8 cellular contexts compared by ENCODE assay signal in genomic region chr6:87929843-87930288, GRCh38.
DNase-seq lines count a peak whose midpoint lies in the region; ATAC-seq and TF ChIP-seq lines count a peak whose summit lies in the region.

No MANE protein-coding gene starts in this region.

- H3K9me3 Mint-ChIP-seq in Caco-2 (ENCODE audit: unreplicated experiment) (no peaks in the 10 kb centered on the region), memory B cell (no peaks in the 10 kb centered on the region)
- H3K9me3 Mint-ChIP-seq in effector memory CD8-positive, alpha-beta T cell = no peaks in the 10 kb centered on the region

- no peaks in the 10 kb centered on the region for H3K9me3 ChIP-seq in Caco-2

- H3K36me3 Mint-ChIP-seq in Caco-2 (ENCODE audit: insufficient read depth, unreplicated experiment) (no peaks in the 10 kb centered on the region), memory B cell (no peaks in the 10 kb centered on the region)
- H3K36me3 Mint-ChIP-seq in effector memory CD8-positive, alpha-beta T cell (ENCODE audit: insufficient read depth) = no peaks in the 10 kb centered on the region

- intact Hi-C loops in Caco-2 (cut with micrococcal nuclease; ENCODE audit: unreplicated experiment) = loop anchor here (1.0 to 5.0 kb wide), 4 partner anchors 97 to 562 kb away; partner anchors contain the start of gene CNR1

- H3K4me3 Mint-ChIP-seq in Caco-2 (ENCODE audit: unreplicated experiment) (no peak overlapping the region), memory B cell (no peak overlapping the region)
- no peak overlapping the region for H3K4me3 Mint-ChIP-seq in effector memory CD8-positive, alpha-beta T cell

- CTCF ChIA-PET in Caco-2 (lab: Charles Lee) = interaction anchor here (1.5 kb wide), 1 partner anchor 15 kb away, joined by 6 read pairs; no protein-coding TSS in a partner anchor

- no peaks in the 10 kb centered on the region for H3K27me3 ChIP-seq in Caco-2 (replicated peaks; ENCODE audit: control insufficient read depth, insufficient read depth, low read length)

- BruUV-seq in Caco-2 (replicated peaks; lab: Mats Ljungman, UMichigan) = no TSS peak

- TF ChIP-seq CTCF in Caco-2 (IDR thresholded peaks at IDR 0.05; ENCODE audit: insufficient read depth in 1 of 2, low read depth in 1 of 2, low read length in 1 of 2, severe bottlenecking in 1 of 2, unreplicated experiment in 1 of 2) = peak; percentile 82 to 92

- no peaks in the 10 kb centered on the region for H3K4me1 ChIP-seq in Caco-2

- DNase-seq in Caco-2 (peak; percentile 78 to 79), NCI-H748 (lab: John Stamatoyannopoulos, UW; ENCODE audit: unreplicated experiment) (peak; percentile 75), memory B cell (ENCODE audit: low spot score in 2 of 2) (peak; percentile 67 to 68)
- peak; percentile 67 to 74 for DNase-seq in activated CD4-positive, alpha-beta T cell treated with anti-CD3 and anti-CD28 coated beads, Interleukin-2, amount 50 U/mL, for 48 hours
- peak; percentile 25 to 29 (median 26) for DNase-seq in effector memory CD8-positive, alpha-beta T cell
- peak; percentile 69 for DNase-seq in stimulated activated CD8-positive, alpha-beta memory T cell treated with anti-CD3 and anti-CD28 coated beads, Interleukin-4, amount 100 ng/mL, for 48 hours

- ATAC-seq in GM19463 (IDR thresholded peaks at IDR 0.05; ENCODE audit: unreplicated experiment) = peak; percentile 52
- ATAC-seq in HG03558 (IDR thresholded peaks at IDR 0.05; ENCODE audit: extremely low read depth, unreplicated experiment) = peak; percentile 30
- peak; percentile 38 for ATAC-seq in effector memory CD8-positive, alpha-beta T cell (replicated peaks)
- peak; percentile 56 for ATAC-seq in memory B cell (ENCODE audit: low read depth)

- no peak overlapping the region for H3K4me3 ChIP-seq in Caco-2 (ENCODE audit: low read depth, low read length)

- no peak overlapping the region for H3K27ac Mint-ChIP-seq in Caco-2 (ENCODE audit: unreplicated experiment)
- H3K27ac Mint-ChIP-seq in effector memory CD8-positive, alpha-beta T cell = no peak overlapping the region
- peak overlapping the region; percentile 49 for H3K27ac Mint-ChIP-seq in memory B cell

- POLR2A ChIA-PET in Caco-2 (lab: Charles Lee) = no interaction called here

- no peaks in the 10 kb centered on the region for H3K4me1 Mint-ChIP-seq in Caco-2 (ENCODE audit: low read depth, unreplicated experiment)
- peaks cover 18 to 19% of the 10 kb centered on the region in 2 donors for H3K4me1 Mint-ChIP-seq in effector memory CD8-positive, alpha-beta T cell (ENCODE audit: low read depth in 2 of 2)
- H3K4me1 Mint-ChIP-seq in memory B cell = peaks cover 20% of the 10 kb centered on the region

- no peaks in the 10 kb centered on the region for H3K27me3 Mint-ChIP-seq in Caco-2 (ENCODE audit: insufficient read depth, unreplicated experiment)
- no peaks in the 10 kb centered on the region for H3K27me3 Mint-ChIP-seq in effector memory CD8-positive, alpha-beta T cell
- H3K27me3 Mint-ChIP-seq in memory B cell = no peaks in the 10 kb centered on the region

- no peaks in the 10 kb centered on the region for H3K36me3 ChIP-seq in Caco-2 (ENCODE audit: control insufficient read depth, insufficient read depth, low read length)

Comparison
In these comparisons a context has a peak if more than half of its experiments do, and no peak if none do; other contexts are left out.
1. DNase-seq: peak in every context shown above with its lines; median percentile 78 in Caco-2; 75 in NCI-H748; 70 in activated CD4-positive, alpha-beta T cell treated with anti-CD3 and anti-CD28 coated beads, Interleukin-2, amount 50 U/mL, for 48 hours; 69 in stimulated activated CD8-positive, alpha-beta memory T cell treated with anti-CD3 and anti-CD28 coated beads, Interleukin-4, amount 100 ng/mL, for 48 hours; 68 in memory B cell; 26 in effector memory CD8-positive, alpha-beta T cell.